In the genomic region with DNA sequence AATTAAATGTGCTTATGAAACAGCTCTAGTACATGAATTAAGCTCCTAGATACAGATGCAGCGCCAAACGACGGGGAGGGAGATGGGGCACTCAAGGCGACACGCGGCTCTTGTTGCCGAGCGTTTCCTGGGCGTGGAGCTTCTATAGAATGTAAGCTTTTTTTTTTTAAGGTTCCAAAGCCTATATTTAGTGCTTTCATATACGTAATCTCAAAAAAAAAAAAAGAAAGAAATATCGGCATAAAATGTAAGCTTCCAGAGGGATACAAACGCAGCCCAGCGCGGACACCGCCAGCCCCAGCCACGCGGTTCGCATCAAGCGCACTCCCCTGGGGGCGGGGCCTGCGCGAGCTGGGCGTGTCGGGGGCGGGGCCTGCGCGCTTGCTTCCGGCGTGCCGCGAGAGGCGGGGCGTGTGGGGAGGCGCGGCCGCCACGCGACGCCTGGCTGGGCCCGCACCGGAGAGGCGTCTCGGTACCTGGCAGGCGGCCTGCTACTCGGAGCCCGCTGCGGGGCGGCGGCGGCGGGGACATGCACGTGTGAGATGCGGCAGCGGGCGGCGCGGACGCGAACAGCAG, we compare ENCODE assay signal across 8 cellular contexts. TPM values are rescaled to one million over a fixed set of nuclear protein-coding genes. Genes with fewer than 3 reads are reported as not detected.
DNase-seq lines count a peak whose midpoint lies in the region; ATAC-seq lines count a peak whose summit lies in the region.

A gene with protein sequence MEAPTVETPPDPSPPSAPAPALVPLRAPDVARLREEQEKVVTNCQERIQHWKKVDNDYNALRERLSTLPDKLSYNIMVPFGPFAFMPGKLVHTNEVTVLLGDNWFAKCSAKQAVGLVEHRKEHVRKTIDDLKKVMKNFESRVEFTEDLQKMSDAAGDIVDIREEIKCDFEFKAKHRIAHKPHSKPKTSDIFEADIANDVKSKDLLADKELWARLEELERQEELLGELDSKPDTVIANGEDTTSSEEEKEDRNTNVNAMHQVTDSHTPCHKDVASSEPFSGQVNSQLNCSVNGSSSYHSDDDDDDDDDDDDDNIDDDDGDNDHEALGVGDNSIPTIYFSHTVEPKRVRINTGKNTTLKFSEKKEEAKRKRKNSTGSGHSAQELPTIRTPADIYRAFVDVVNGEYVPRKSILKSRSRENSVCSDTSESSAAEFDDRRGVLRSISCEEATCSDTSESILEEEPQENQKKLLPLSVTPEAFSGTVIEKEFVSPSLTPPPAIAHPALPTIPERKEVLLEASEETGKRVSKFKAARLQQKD (plus strand): TSS at position 412 of the 576 bp plus-strand sequence. CDS start 309 bp downstream, outside the sequence.

- no peaks in the 10 kb centered on the region for H3K9me3 ChIP-seq in CD8-positive, alpha-beta memory T cell (ENCODE audit: low read length)
- H3K9me3 ChIP-seq in endocrine pancreas (ENCODE audit: control insufficient read depth, low read length) (no peaks in the 10 kb centered on the region), mesodermal cell (ENCODE audit: control insufficient read depth, low read length) (peaks cover 2% of the 10 kb centered on the region)

- WGBS in mesodermal cell (ENCODE audit: insufficient coverage in 2 of 2), 2 experiments: 0 to 2% methylated on average over 29 to 45 of the region's 59 CpGs

- H3K4me3 ChIP-seq in CD8-positive, alpha-beta memory T cell (ENCODE audit: low read length): peak within 1 kb of the TSS; percentile 95
- H3K4me3 ChIP-seq in endocrine pancreas (ENCODE audit: control insufficient read depth, insufficient read depth, low read length) (peak within 1 kb of the TSS; percentile 81), mesodermal cell (ENCODE audit: extremely low read depth, insufficient read depth, low read length, poor library complexity, severe bottlenecking) (peak within 1 kb of the TSS; percentile 70)

- H3K9me3 Mint-ChIP-seq in CD8-positive, alpha-beta memory T cell: peaks cover 0 to 6% (median 4%) of the 10 kb centered on the region in 5 donors

- peaks cover 2 to 14% of the 10 kb centered on the region in 2 donors for H3K27me3 Mint-ChIP-seq in CD8-positive, alpha-beta memory T cell

- POLR2A ChIA-PET in CD8-positive, alpha-beta memory T cell (lab: Charles Lee): interaction anchor here (0.5 to 1.8 kb wide), 6 partner anchors 13 to 335 kb away, joined by 3 to 7 read pairs (median 4); a partner anchor contains a TSS

- peak within 1 kb of the TSS; percentile 94 to 97 (median 95) for H3K4me3 Mint-ChIP-seq in CD8-positive, alpha-beta memory T cell

- no peaks in the 10 kb centered on the region for H3K36me3 ChIP-seq in CD8-positive, alpha-beta memory T cell (ENCODE audit: insufficient read depth, low read length)
- H3K36me3 ChIP-seq in endocrine pancreas (ENCODE audit: control insufficient read depth, insufficient read depth, low read length) (no peaks in the 10 kb centered on the region), mesodermal cell (ENCODE audit: control insufficient read depth, insufficient read depth, low read length) (peaks cover 3% of the 10 kb centered on the region)

- ATAC-seq in GM19468 (IDR thresholded peaks at IDR 0.05; ENCODE audit: extremely low read depth, unreplicated experiment): peak; percentile 55

- H3K27ac ChIP-seq in CD8-positive, alpha-beta memory T cell (ENCODE audit: low read depth, low read length): peak within 1 kb of the TSS; percentile 74
- H3K27ac ChIP-seq in mesodermal cell (ENCODE audit: low read depth, low read length, severe bottlenecking): peak within 1 kb of the TSS; percentile 76

- H3K36me3 Mint-ChIP-seq in CD8-positive, alpha-beta memory T cell: peaks cover 0 to 14% (median 7%) of the 10 kb centered on the region in 3 donors

- no peaks in the 10 kb centered on the region for H3K27me3 ChIP-seq in CD8-positive, alpha-beta memory T cell (ENCODE audit: insufficient read depth, low read length, poor library complexity, severe bottlenecking)
- H3K27me3 ChIP-seq in endocrine pancreas (ENCODE audit: control insufficient read depth, insufficient read depth, low read length): no peaks in the 10 kb centered on the region

- peaks cover 48% of the 10 kb centered on the region for H3K4me1 ChIP-seq in CD8-positive, alpha-beta memory T cell (ENCODE audit: insufficient read depth, low read length)
- H3K4me1 ChIP-seq in endocrine pancreas (ENCODE audit: control insufficient read depth, insufficient read depth, low read length) (peaks cover 11% of the 10 kb centered on the region), mesodermal cell (ENCODE audit: control insufficient read depth, insufficient read depth, low read length, poor library complexity, severe bottlenecking) (peaks cover 2% of the 10 kb centered on the region)

- DNase-seq in CD8-positive, alpha-beta memory T cell: peak; percentile 89 to 93 (median 92)
- DNase-seq in HT-29 (ENCODE audit: low spot score): peak; percentile 90
- DNase-seq in NOMO-1 (lab: John Stamatoyannopoulos, UW; ENCODE audit: unreplicated experiment in 2 of 2): peak; percentile 61 to 77
- DNase-seq in activated CD8-positive, alpha-beta memory T cell treated with anti-CD3 and anti-CD28 coated beads for 4 hours (ENCODE audit: low read depth in 2 of 2): peak; percentile 85 to 93
- DNase-seq in stimulated activated CD8-positive, alpha-beta memory T cell treated with anti-CD3 and anti-CD28 coated beads, Interleukin-15, amount 100 ng/mL, for 1 hour (ENCODE audit: low read depth): peak; percentile 90

- peak within 1 kb of the TSS; percentile 87 for H3K9ac ChIP-seq in endocrine pancreas (ENCODE audit: control insufficient read depth, insufficient read depth, low read length)

- CTCF ChIA-PET in CD8-positive, alpha-beta memory T cell (lab: Charles Lee): interaction anchor here (0.9 to 1.6 kb wide), 6 partner anchors 13 to 332 kb away, joined by 3 to 10 read pairs (median 4); no protein-coding TSS in a partner anchor

- peak within 1 kb of the TSS; percentile 89 to 99 (median 94) for H3K27ac Mint-ChIP-seq in CD8-positive, alpha-beta memory T cell

- peaks cover 40 to 53% (median 53%) of the 10 kb centered on the region in 3 donors for H3K4me1 Mint-ChIP-seq in CD8-positive, alpha-beta memory T cell

RNA-seq across cellular contexts. Expression of the gene that starts here (rescaled TPM):
- 10 to 100 TPM; 71.6 to 76.9 TPM for total RNA-seq in CD8-positive, alpha-beta memory T cell
- polyA plus RNA-seq in CD8-positive, alpha-beta memory T cell: 35.6 TPM
- 45.2 and 46.4 TPM in 2 replicates for total RNA-seq in HT-29 (2014; rRNA removed; shearing (Covaris generic))
- 50.6 TPM for polyA plus RNA-seq in mesodermal cell (2013, experiment 1 of 2)
- 58.2 TPM for polyA plus RNA-seq in mesodermal cell (2013, experiment 2 of 2)

Comparison
In these comparisons a context has a peak if more than half of its experiments do, and no peak if none do; other contexts are left out.
1. Peak in every context shown above with its lines: DNase-seq, ATAC-seq, H3K4me3 ChIP-seq and H3K27ac ChIP-seq.